ENCODE assay signal across 20 cellular contexts in genomic region chr2:6943971-6944370, GRCh38. TPM values are rescaled to one million over a fixed set of nuclear protein-coding genes. Genes with fewer than 3 reads are reported as not detected.
DNase-seq lines count a peak whose midpoint lies in the region; ATAC-seq, FAIRE-seq and TF ChIP-seq lines count a peak whose summit lies in the region.
"Had no signal": no experiment of that assay in that cellular context is flagged by ENCODE, and none has a peak within 500 bp of the region (broad histone marks: within the 10 kb centered on the region; RNA-seq: fewer than 3 reads in every experiment).

No MANE protein-coding gene starts in this region.

- H3K36me3 Mint-ChIP-seq in activated T-cell treated with anti-CD3 and anti-CD28 coated beads, Interleukin-2, amount 50 U/mL, for 72 hours (ENCODE audit: insufficient read depth in 2 of 2) = peaks cover 20 to 46% of the 10 kb centered on the region in 2 donors
- H3K36me3 Mint-ChIP-seq in activated T-cell treated with anti-CD3 and anti-CD28 coated beads, Interleukin-2, amount 50 U/mL, for 4 hours (ENCODE audit: insufficient read depth) = peaks cover 48% of the 10 kb centered on the region
- H3K36me3 Mint-ChIP-seq in activated CD8-positive, alpha-beta T cell treated with anti-CD3 and anti-CD28 coated beads, Interleukin-2, amount 10 ng/mL, durations not matched to agents 7 days and 5 days (ENCODE audit: low read depth) = peaks cover 58% of the 10 kb centered on the region

- no peaks in the 10 kb centered on the region for H3K9me3 ChIP-seq in lung (ENCODE audit: control insufficient read depth in 2 of 2, insufficient read depth in 1 of 2, low read length in 1 of 2)

- WGBS in lung, 2 donors = 93 to 97% methylated on average over 8 of the region's 8 CpGs

- H3K27me3 ChIP-seq in lung (ENCODE audit: control insufficient read depth, insufficient read depth) = no peaks in the 10 kb centered on the region

- no peak for FAIRE-seq in H54 (lab: Jason Lieb, UNC)
- FAIRE-seq: D721Med, GM12892, islet of Langerhans had no signal

- ATAC-seq in activated T-cell treated with anti-CD3 and anti-CD28 coated beads, Interleukin-2, amount 50 U/mL, for 72 hours (replicated peaks in 1 of 2) = no peak
- ATAC-seq in activated T-cell treated with anti-CD3 and anti-CD28 coated beads, Interleukin-2, amount 50 U/mL, for 4 hours = no peak
- ATAC-seq in activated CD8-positive, alpha-beta T cell treated with anti-CD3 and anti-CD28 coated beads, Interleukin-2, amount 10 ng/mL, durations not matched to agents 7 days and 5 days = no peak
- ATAC-seq in lung (ENCODE audit: insufficient read depth, low FRiP score) = no peak

- peaks cover 72% of the 10 kb centered on the region for H3K4me1 Mint-ChIP-seq in activated T-cell treated with anti-CD3 and anti-CD28 coated beads, Interleukin-2, amount 50 U/mL, for 72 hours (ENCODE audit: low read depth)
- peaks cover 46% of the 10 kb centered on the region for H3K4me1 Mint-ChIP-seq in activated T-cell treated with anti-CD3 and anti-CD28 coated beads, Interleukin-2, amount 50 U/mL, for 4 hours (ENCODE audit: low read depth)
- H3K4me1 Mint-ChIP-seq in activated CD8-positive, alpha-beta T cell treated with anti-CD3 and anti-CD28 coated beads, Interleukin-2, amount 10 ng/mL, durations not matched to agents 7 days and 5 days (ENCODE audit: low read depth) = peaks cover 39% of the 10 kb centered on the region

- H3K4me3 ChIP-seq in lung = no peak overlapping the region

- TF ChIP-seq CTCF in lung (IDR thresholded peaks at IDR 0.05; ENCODE audit: control extremely low read depth, extremely low read depth) = no peak

- DNase-seq in activated T-cell treated with anti-CD3 and anti-CD28 coated beads, Interleukin-2, amount 50 U/mL, for 72 hours = no peak
- DNase-seq in activated T-cell treated with anti-CD3 and anti-CD28 coated beads, Interleukin-2, amount 50 U/mL, for 4 hours = no peak
- DNase-seq in activated CD8-positive, alpha-beta T cell treated with anti-CD3 and anti-CD28 coated beads, Interleukin-2, amount 10 ng/mL, durations not matched to agents 7 days and 5 days = no peak
- DNase-seq in lung (ENCODE audit: low spot score) (peak; percentile 25), SIG-M5 (lab: John Stamatoyannopoulos, UW) (no peak), H54 (ENCODE audit: insufficient read length, low spot score) (no peak)
- no peak for DNase-seq in stimulated activated CD4-positive, alpha-beta T cell treated with anti-CD3 and anti-CD28 coated beads, Interleukin-15, amount 100 ng/mL, for 24 hours
- DNase-seq: activated CD4-positive, alpha-beta T cell treated with anti-CD3 and anti-CD28 coated beads for 1 hour; effector CD8-positive, alpha-beta T cell; foreskin melanocyte; hypothalamus; Kasumi-1; NCI-H187; NCI-H524 treated with DMSO at 0.1 percent for 48 hours; SHP77 had no signal

- CTCF ChIA-PET in activated CD8-positive, alpha-beta T cell treated with anti-CD3 and anti-CD28 coated beads, Interleukin-2, amount 10 ng/mL, durations not matched to agents 7 days and 5 days (lab: Charles Lee) = no interaction called here

- peaks cover 7 to 14% of the 10 kb centered on the region in 2 donors for H3K4me1 ChIP-seq in lung (ENCODE audit: control insufficient read depth in 2 of 2, insufficient read depth in 2 of 2, low read length in 2 of 2)

- peak overlapping the region; percentile 6 for H3K27ac Mint-ChIP-seq in activated T-cell treated with anti-CD3 and anti-CD28 coated beads, Interleukin-2, amount 50 U/mL, for 72 hours
- H3K27ac Mint-ChIP-seq in activated CD8-positive, alpha-beta T cell treated with anti-CD3 and anti-CD28 coated beads, Interleukin-2, amount 10 ng/mL, durations not matched to agents 7 days and 5 days = peak overlapping the region; percentile 30
- H3K27ac Mint-ChIP-seq: H9 had no signal

- no peak overlapping the region for H3K27ac ChIP-seq in lung (ENCODE audit: low read depth in 1 of 2, low read length in 1 of 2)
- H3K27ac ChIP-seq in temporal lobe (ENCODE audit: low read depth, low read length) = peak overlapping the region; percentile 73

- H3K27me3 Mint-ChIP-seq in activated T-cell treated with anti-CD3 and anti-CD28 coated beads, Interleukin-2, amount 50 U/mL, for 72 hours (ENCODE audit: low read depth) = no peaks in the 10 kb centered on the region
- no peaks in the 10 kb centered on the region for H3K27me3 Mint-ChIP-seq in activated T-cell treated with anti-CD3 and anti-CD28 coated beads, Interleukin-2, amount 50 U/mL, for 4 hours (ENCODE audit: low read depth)
- no peaks in the 10 kb centered on the region for H3K27me3 Mint-ChIP-seq in activated CD8-positive, alpha-beta T cell treated with anti-CD3 and anti-CD28 coated beads, Interleukin-2, amount 10 ng/mL, durations not matched to agents 7 days and 5 days (ENCODE audit: low read depth)

- H3K4me3 Mint-ChIP-seq in activated T-cell treated with anti-CD3 and anti-CD28 coated beads, Interleukin-2, amount 50 U/mL, for 72 hours = no peak overlapping the region
- H3K4me3 Mint-ChIP-seq in activated T-cell treated with anti-CD3 and anti-CD28 coated beads, Interleukin-2, amount 50 U/mL, for 4 hours = no peak overlapping the region
- no peak overlapping the region for H3K4me3 Mint-ChIP-seq in activated CD8-positive, alpha-beta T cell treated with anti-CD3 and anti-CD28 coated beads, Interleukin-2, amount 10 ng/mL, durations not matched to agents 7 days and 5 days
- H3K4me3 Mint-ChIP-seq: H9 had no signal

- no peak for TF ChIP-seq POLR2A in H54 (IDR thresholded peaks at IDR 0.05; ENCODE audit: low read depth, low read length)

- H3K9me3 Mint-ChIP-seq in activated T-cell treated with anti-CD3 and anti-CD28 coated beads, Interleukin-2, amount 50 U/mL, for 72 hours = no peaks in the 10 kb centered on the region
- no peaks in the 10 kb centered on the region for H3K9me3 Mint-ChIP-seq in activated T-cell treated with anti-CD3 and anti-CD28 coated beads, Interleukin-2, amount 50 U/mL, for 4 hours
- H3K9me3 Mint-ChIP-seq in activated CD8-positive, alpha-beta T cell treated with anti-CD3 and anti-CD28 coated beads, Interleukin-2, amount 10 ng/mL, durations not matched to agents 7 days and 5 days (ENCODE audit: insufficient read depth) = no peaks in the 10 kb centered on the region
- H3K9me3 Mint-ChIP-seq: H9 had no signal

- POLR2A ChIA-PET in activated CD8-positive, alpha-beta T cell treated with anti-CD3 and anti-CD28 coated beads, Interleukin-2, amount 10 ng/mL, durations not matched to agents 7 days and 5 days (lab: Charles Lee) = no interaction called here

- no peaks in the 10 kb centered on the region for H3K36me3 ChIP-seq in lung (ENCODE audit: control insufficient read depth in 2 of 2, insufficient read depth in 2 of 2, low read length in 2 of 2)

RNA-seq across cellular contexts. Expression of gene RNF144A, which starts 26.8 kb away (rescaled TPM):
- 10 to 100 TPM; 52.1 to 73.9 TPM for total RNA-seq in activated T-cell treated with anti-CD3 and anti-CD28 coated beads, Interleukin-2, amount 50 U/mL, for 72 hours
- 10 to 100 TPM; 13.7 to 25.6 (median 18.9) TPM for total RNA-seq in activated T-cell treated with anti-CD3 and anti-CD28 coated beads, Interleukin-2, amount 50 U/mL, for 4 hours
- 10 to 100 TPM; 76.9 to 87.0 TPM for total RNA-seq in activated CD8-positive, alpha-beta T cell treated with anti-CD3 and anti-CD28 coated beads, Interleukin-2, amount 10 ng/mL, durations not matched to agents 7 days and 5 days
- total RNA-seq in lung (10 to 100 TPM in 1 of 2 donors, 1 to 10 TPM in 1; 8.4 to 25.3 TPM), temporal lobe (36.9 TPM)
- polyA plus RNA-seq in lung = 1 to 10 TPM; 2.7 to 3.2 TPM
